16 cellular contexts compared by ENCODE assay signal in the genomic region with DNA sequence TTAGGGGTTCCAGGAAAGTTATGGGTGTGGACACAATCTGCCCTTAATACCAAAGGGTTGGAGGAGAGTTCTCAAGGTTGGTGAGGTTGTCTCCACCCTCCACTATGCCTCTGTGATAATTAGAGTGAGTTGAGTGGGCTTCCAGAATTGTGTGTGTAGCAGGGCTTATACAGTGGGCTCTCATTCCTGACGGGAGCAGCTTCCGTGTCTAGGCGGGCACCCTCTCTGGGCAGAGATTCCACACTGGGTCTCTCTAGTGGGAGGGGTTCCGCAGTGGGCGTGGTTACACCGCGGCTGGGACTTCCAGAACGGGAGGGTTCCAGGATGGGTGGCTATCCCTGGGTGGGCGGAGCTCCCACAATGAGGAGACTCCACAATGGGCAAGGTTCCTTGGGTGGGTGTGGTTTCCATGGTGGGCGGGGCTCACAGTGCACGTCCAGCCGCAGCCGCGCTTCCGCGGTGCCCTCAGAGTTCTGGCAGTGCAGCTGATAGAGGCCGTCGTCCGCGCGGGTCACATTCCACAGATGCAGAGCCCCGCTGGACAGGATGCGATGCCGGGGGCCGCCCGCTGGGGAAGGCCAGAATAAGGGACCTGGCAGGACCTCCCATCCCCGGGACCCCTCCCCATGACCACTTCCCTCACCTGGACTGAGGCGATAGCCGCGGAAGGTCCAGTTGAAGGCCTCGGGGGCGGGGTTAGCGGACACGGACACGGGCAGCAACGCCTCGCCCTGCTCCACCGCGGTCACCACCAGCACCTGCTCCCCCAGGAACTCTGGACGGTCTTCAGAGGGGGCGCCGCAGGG. TPM values are rescaled to one million over a fixed set of nuclear protein-coding genes. Genes with fewer than 3 reads are reported as not detected.
DNase-seq lines count a peak whose midpoint lies in the region; ATAC-seq and TF ChIP-seq lines count a peak whose summit lies in the region.
"Had no signal": no experiment of that assay in that cellular context is flagged by ENCODE, and none has a peak within 500 bp of the region (broad histone marks: within the 10 kb centered on the region; RNA-seq: fewer than 3 reads in every experiment).

No MANE protein-coding gene starts in this region.

- no peak overlapping the region for H3K4me3 ChIP-seq in right cardiac atrium (ENCODE audit: low read length)
- no peak overlapping the region for H3K4me3 ChIP-seq in left ventricle myocardium inferior
- peak overlapping the region; percentile 51 for H3K4me3 ChIP-seq in iPS-18c (ENCODE audit: insufficient read depth, low read depth, low read length)
- no peak overlapping the region for H3K4me3 ChIP-seq in foreskin fibroblast (ENCODE audit: low read depth in 1 of 2, low read length in 2 of 2)
- H3K4me3 ChIP-seq in dorsolateral prefrontal cortex = no peak overlapping the region
- H3K4me3 ChIP-seq: BLaER1 treated with 17β-estradiol and CSF1 and Interleukin-3, amounts not matched to agents 10 nM and 100 nM; coronary artery had no signal

- no peaks in the 10 kb centered on the region for H3K36me3 ChIP-seq in left ventricle myocardium inferior
- H3K36me3 ChIP-seq: BLaER1 treated with 17β-estradiol and CSF1 and Interleukin-3, amounts not matched to agents 10 nM and 100 nM had no signal

- H3K27me3 ChIP-seq in right cardiac atrium (ENCODE audit: control insufficient read depth, insufficient read depth) = no peaks in the 10 kb centered on the region
- peaks cover 90% of the 10 kb centered on the region for H3K27me3 ChIP-seq in left ventricle myocardium inferior (ENCODE audit: low read depth)
- peaks cover 0 to 53% (median 32%) of the 10 kb centered on the region in 45 donors for H3K27me3 ChIP-seq in dorsolateral prefrontal cortex

- no peaks in the 10 kb centered on the region for H3K9me3 ChIP-seq in right cardiac atrium (ENCODE audit: control insufficient read depth, low read length)
- H3K9me3 ChIP-seq in left ventricle myocardium inferior (replicated peaks) = peaks cover 15% of the 10 kb centered on the region
- no peaks in the 10 kb centered on the region for H3K9me3 ChIP-seq in iPS-18c (ENCODE audit: control insufficient read depth, insufficient read depth, low read length)

- DNase-seq in right cardiac atrium (peak in 2 of 3 donors; percentile 52 to 70), left ventricle myocardium inferior (no peak), RPMI7951 (ENCODE audit: low read depth) (peak; percentile 36), foreskin fibroblast (no peak), dorsolateral prefrontal cortex (no peak), SIG-M5 (lab: John Stamatoyannopoulos, UW) (no peak), T-helper 2 cell (no peak)
- DNase-seq: naive thymus-derived CD8-positive, alpha-beta T cell; NCI-H226; stimulated activated CD4-positive, alpha-beta T cell treated with anti-CD3 and anti-CD28 coated beads, Interleukin-1b, Interleukin-23, amount 100 ng/mL, for 48 hours had no signal

- 8% methylated on average over 42 of the region's 42 CpGs for WGBS in right cardiac atrium

- intact Hi-C loops in right cardiac atrium (cut with DNase I) (no loop called here), left ventricle myocardium inferior (cut with micrococcal nuclease) (no loop called here), dorsolateral prefrontal cortex (cut with DNase I) (no loop called here)

- H3K4me1 ChIP-seq in right cardiac atrium (ENCODE audit: control insufficient read depth, insufficient read depth, low read length) = no peaks in the 10 kb centered on the region
- peaks cover 19% of the 10 kb centered on the region for H3K4me1 ChIP-seq in left ventricle myocardium inferior
- H3K4me1 ChIP-seq: BLaER1 treated with 17β-estradiol and CSF1 and Interleukin-3, amounts not matched to agents 10 nM and 100 nM had no signal

- peak in 1 of 2 donors; percentile 72 for ATAC-seq in right cardiac atrium
- ATAC-seq: naive thymus-derived CD8-positive, alpha-beta T cell had no signal

- H3K27ac ChIP-seq in right cardiac atrium (ENCODE audit: low read length) = no peak overlapping the region
- H3K27ac ChIP-seq in left ventricle myocardium inferior (replicated peaks) = no peak overlapping the region
- no peak overlapping the region for H3K27ac ChIP-seq in dorsolateral prefrontal cortex
- H3K27ac ChIP-seq: BLaER1 treated with 17β-estradiol and CSF1 and Interleukin-3, amounts not matched to agents 10 nM and 100 nM; coronary artery had no signal

- TF ChIP-seq CTCF in left ventricle myocardium inferior (IDR thresholded peaks at IDR 0.05; ENCODE audit: borderline replicate concordance) (no peak), foreskin fibroblast (IDR thresholded peaks at IDR 0.05; ENCODE audit: low read depth, low read length) (no peak), dorsolateral prefrontal cortex (IDR thresholded peaks at IDR 0.05 in 54 of 56, conservative IDR thresholded peaks at IDR 0.05 in 2 of 56; ENCODE audit: low read depth in 1 of 56, partially characterized antibody in 56 of 56) (no peak)

RNA-seq across cellular contexts. Expression of gene NPHS1, which starts 8.4 kb away (rescaled TPM):
- total RNA-seq in right cardiac atrium (not detected), left ventricle myocardium inferior (not detected), dorsolateral prefrontal cortex (1 to 10 TPM in 72 of 120 experiments, under 1 TPM in 47, not detected in 1; 0.11 to 3.7 (median 1.2) TPM)
- polyA plus RNA-seq in right cardiac atrium = not detected
- total RNA-seq in RPMI7951 (2014; rRNA removed; shearing (Covaris generic)) = not detected in 2 replicates
- total RNA-seq: glomerular endothelial cell; T-helper 1 cell treated with Interleukin-12 subunit alpha and Interleukin-12 subunit beta and Interleukin-4 antibody, amounts not matched to agents 30 ng/mL and 1 ng/mL, for 36 hours had no signal

RNA-seq across cellular contexts. Expression of gene KIRREL2, which starts 12.8 kb away (rescaled TPM):
- total RNA-seq in right cardiac atrium (not detected), left ventricle myocardium inferior (not detected), dorsolateral prefrontal cortex (1 to 10 TPM in 42 of 120 experiments, under 1 TPM in 77, not detected in 1; 0.21 to 2.0 (median 0.83) TPM)
- not detected for polyA plus RNA-seq in right cardiac atrium
- 0.10 TPM in 1 of 2 replicates, not detected in the other for total RNA-seq in RPMI7951 (2014; rRNA removed; shearing (Covaris generic))
- total RNA-seq: glomerular endothelial cell had no signal

RNA-seq across cellular contexts. Expression of gene APLP1, which starts 24.5 kb away (rescaled TPM):
- total RNA-seq in right cardiac atrium (10 to 100 TPM; 18.0 to 26.3 (median 21.0) TPM), left ventricle myocardium inferior (23.9 TPM), dorsolateral prefrontal cortex (1,000 to 10,000 TPM in 76 of 120 experiments, 100 to 1,000 TPM in 44; 448 to 2,969 (median 1,100) TPM)
- 33.2 TPM for polyA plus RNA-seq in right cardiac atrium
- total RNA-seq in RPMI7951 (2014; rRNA removed; shearing (Covaris generic)) = 15.3 and 18.9 TPM in 2 replicates
- total RNA-seq: naive thymus-derived CD8-positive, alpha-beta T cell had no signal
- polyA plus RNA-seq: naive thymus-derived CD8-positive, alpha-beta T cell had no signal

RNA-seq across cellular contexts. Expression of gene PRODH2, which starts 31.2 kb away (rescaled TPM):
- total RNA-seq in right cardiac atrium (not detected), left ventricle myocardium inferior (not detected), dorsolateral prefrontal cortex (1 to 10 TPM in 2 of 120 experiments, under 1 TPM in 6, not detected in 112; 0.25 to 1.1 (median 0.85) TPM)
- not detected for polyA plus RNA-seq in right cardiac atrium
- not detected in 2 replicates for total RNA-seq in RPMI7951 (2014; rRNA removed; shearing (Covaris generic))
- total RNA-seq: glomerular endothelial cell; naive thymus-derived CD8-positive, alpha-beta T cell; T-helper 1 cell treated with Interleukin-12 subunit alpha and Interleukin-12 subunit beta and Interleukin-4 antibody, amounts not matched to agents 30 ng/mL and 1 ng/mL, for 36 hours; temporal lobe had no signal
- polyA plus RNA-seq: naive thymus-derived CD8-positive, alpha-beta T cell had no signal

RNA-seq across cellular contexts. Expression of gene NFKBID, which starts 56.5 kb away (rescaled TPM):
- total RNA-seq in right cardiac atrium (10 to 100 TPM in 1 of 4 donors, 1 to 10 TPM in 3; 4.4 to 10.7 (median 6.3) TPM), left ventricle myocardium inferior (2.3 TPM), dorsolateral prefrontal cortex (10 to 100 TPM in 58 of 120 experiments, 1 to 10 TPM in 62; 4.0 to 22.7 (median 9.9) TPM)
- 6.4 TPM for polyA plus RNA-seq in right cardiac atrium
- total RNA-seq in RPMI7951 (2014; rRNA removed; shearing (Covaris generic)) = 3.7 and 7.1 TPM in 2 replicates

Comparison
In these comparisons a context has a peak if more than half of its experiments do, and no peak if none do; other contexts are left out.
1. DNase-seq: peak in right cardiac atrium (2 of 3) and RPMI7951 (single experiment); none in left ventricle myocardium inferior (single experiment), foreskin fibroblast (0 of 2), dorsolateral prefrontal cortex (0 of 10), SIG-M5 (single experiment) and T-helper 2 cell (0 of 5).
2. RNA of gene APLP1, which starts 24.5 kb away (total RNA-seq): 448 to 2,969 TPM in dorsolateral prefrontal cortex; 23.9 TPM in left ventricle myocardium inferior (single experiment), 18.0 to 26.3 TPM in right cardiac atrium and 15.3 to 18.9 TPM in RPMI7951; every median in the first group is over 10 times any median in the second.